ENCODE assay signal across 11 cellular contexts in genomic region chr11:44972746-44973435, GRCh38.
"Had no signal": no experiment of that assay in that cellular context is flagged by ENCODE, and none has a peak within 500 bp of the region (broad histone marks: within the 10 kb centered on the region; RNA-seq: fewer than 3 reads in every experiment).

No MANE protein-coding gene starts in this region.

- H3K27me3 ChIP-seq: gastrocnemius medialis had no signal

- H3K27me3 Mint-ChIP-seq: activated naive CD8-positive, alpha-beta T cell; stimulated activated naive CD8-positive, alpha-beta T cell treated with anti-CD3 and anti-CD28 coated beads, Interleukin-15, amount 100 ng/mL, for 72 hours had no signal

- H3K9me3 ChIP-seq: gastrocnemius medialis, lower lobe of right lung, mucosa of descending colon, thoracic aorta had no signal

- H3K4me1 Mint-ChIP-seq: stimulated activated naive CD8-positive, alpha-beta T cell treated with anti-CD3 and anti-CD28 coated beads, Interleukin-15, amount 100 ng/mL, for 72 hours had no signal

- H3K9me3 Mint-ChIP-seq: naive thymus-derived CD8-positive, alpha-beta T cell; stimulated activated naive CD8-positive, alpha-beta T cell treated with anti-CD3 and anti-CD28 coated beads, Interleukin-15, amount 100 ng/mL, for 72 hours had no signal

- H3K27ac Mint-ChIP-seq: activated naive CD8-positive, alpha-beta T cell had no signal

- H3K4me1 ChIP-seq: gastrocnemius medialis had no signal

- H3K36me3 Mint-ChIP-seq: activated naive CD8-positive, alpha-beta T cell; naive thymus-derived CD8-positive, alpha-beta T cell had no signal

- DNase-seq: activated CD4-positive, alpha-beta T cell treated with anti-CD3 and anti-CD28 coated beads, Interleukin-2, amount 50 U/mL, for 1 hour; gastrocnemius medialis; kidney; lower lobe of right lung; stimulated activated CD4-positive, alpha-beta T cell treated with anti-CD3 and anti-CD28 coated beads, Interleukin-15, amount 100 ng/mL, for 24 hours; stimulated activated CD4-positive, alpha-beta T cell treated with anti-CD3 and anti-CD28 coated beads, Interleukin-4, amount 100 ng/mL, for 24 hours; stimulated activated naive CD8-positive, alpha-beta T cell treated with anti-CD3 and anti-CD28 coated beads, Interleukin-15, amount 100 ng/mL, for 72 hours had no signal

- H3K4me3 ChIP-seq: gastrocnemius medialis, lower lobe of right lung, mucosa of descending colon, thoracic aorta had no signal

- ATAC-seq: gastrocnemius medialis; lower lobe of right lung; mucosa of descending colon; naive thymus-derived CD8-positive, alpha-beta T cell had no signal

- H3K27ac ChIP-seq: gastrocnemius medialis, lower lobe of right lung, thoracic aorta had no signal

- H3K36me3 ChIP-seq: gastrocnemius medialis, lower lobe of right lung, thoracic aorta had no signal

- H3K4me3 Mint-ChIP-seq: activated naive CD8-positive, alpha-beta T cell; naive thymus-derived CD8-positive, alpha-beta T cell; stimulated activated naive CD8-positive, alpha-beta T cell treated with anti-CD3 and anti-CD28 coated beads, Interleukin-15, amount 100 ng/mL, for 72 hours had no signal
